In the genomic region with DNA sequence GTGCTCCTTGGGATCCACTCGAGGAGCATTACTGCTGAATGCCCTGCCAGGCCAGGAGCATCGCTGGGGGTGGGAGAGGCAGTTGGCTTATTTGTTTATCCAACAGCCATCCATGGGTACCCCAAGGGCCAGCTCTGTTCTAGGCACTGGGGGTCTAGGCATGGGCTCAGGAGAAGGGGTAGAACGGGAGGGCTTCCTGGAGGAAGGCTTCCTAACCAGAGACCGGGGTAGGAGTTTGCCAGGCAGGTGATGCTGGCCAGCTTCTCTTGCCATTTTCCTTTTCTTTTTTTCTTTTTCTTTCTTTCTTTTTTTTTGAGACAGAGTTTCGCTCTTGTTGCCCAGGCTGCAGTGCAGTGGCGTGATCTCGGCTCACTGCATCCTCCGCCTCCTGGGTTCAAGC, we compare ENCODE assay signal across 13 cellular contexts.
DNase-seq lines count a peak whose midpoint lies in the region; ATAC-seq and TF ChIP-seq lines count a peak whose summit lies in the region.
"Had no signal": no experiment of that assay in that cellular context is flagged by ENCODE, and none has a peak within 500 bp of the region (broad histone marks: within the 10 kb centered on the region; RNA-seq: fewer than 3 reads in every experiment).

No MANE protein-coding gene starts in this region.

- peaks cover 66% of the 10 kb centered on the region for H3K4me1 Mint-ChIP-seq in T-helper 2 cell treated with Interferon-gamma antibody and Interleukin-4, amounts not matched to agents 5 μg/mL and 100 μg/mL, for 36 hours (ENCODE audit: low read depth)

- DNase-seq in T-helper 2 cell treated with Interferon-gamma antibody and Interleukin-4, amounts not matched to agents 5 μg/mL and 100 μg/mL, for 36 hours (ENCODE audit: low spot score), result no peak
- DNase-seq in T-helper 2 cell, result no peak
- DNase-seq in effector memory CD4-positive, alpha-beta T cell, result no peak
- DNase-seq in sigmoid colon, result no peak
- DNase-seq in AG08395 (ENCODE audit: low spot score), result no peak
- DNase-seq in NCI-H146 treated with DMSO at 0.1 percent for 48 hours (lab: John Stamatoyannopoulos, UW; ENCODE audit: unreplicated experiment), result no peak
- DNase-seq: HCEC 1CT; NCI-H146; NCI-H82; stimulated activated CD4-positive, alpha-beta T cell treated with anti-CD3 and anti-CD28 coated beads, Interleukin-2, amount 100 ng/mL, for 24 hours had no signal

- no peaks in the 10 kb centered on the region for H3K27me3 Mint-ChIP-seq in T-helper 2 cell treated with Interferon-gamma antibody and Interleukin-4, amounts not matched to agents 5 μg/mL and 100 μg/mL, for 36 hours (ENCODE audit: low read depth)

- H3K27ac ChIP-seq in HUES6 (ENCODE audit: low read depth, low read length) (peak overlapping the region; percentile 33; the same call in 1 of the 2 replicates), sigmoid colon (peak overlapping the region; percentile 95 to 99 (median 99))
- peak overlapping the region; percentile 56 for H3K27ac ChIP-seq in effector memory CD4-positive, alpha-beta T cell (ENCODE audit: insufficient read depth, low read length, poor library complexity, severe bottlenecking)
- H3K27ac ChIP-seq: foreskin keratinocyte had no signal

- intact Hi-C loops in sigmoid colon (cut with DNase I), result no loop called here

- H3K4me3 ChIP-seq in HUES6 (ENCODE audit: low read depth, low read length) (no peak overlapping the region), sigmoid colon (no peak overlapping the region)
- H3K4me3 ChIP-seq in effector memory CD4-positive, alpha-beta T cell (ENCODE audit: insufficient read depth, low read depth, low read length, poor library complexity, severe bottlenecking), result no peak overlapping the region

- H3K27ac Mint-ChIP-seq in T-helper 2 cell treated with Interferon-gamma antibody and Interleukin-4, amounts not matched to agents 5 μg/mL and 100 μg/mL, for 36 hours, result peak overlapping the region; percentile 83

- H3K9ac ChIP-seq in HUES6 (ENCODE audit: low read length), result no peak overlapping the region

- no peaks in the 10 kb centered on the region for H3K9me3 Mint-ChIP-seq in T-helper 2 cell treated with Interferon-gamma antibody and Interleukin-4, amounts not matched to agents 5 μg/mL and 100 μg/mL, for 36 hours

- peak overlapping the region; percentile 78 for H3K4me3 Mint-ChIP-seq in T-helper 2 cell treated with Interferon-gamma antibody and Interleukin-4, amounts not matched to agents 5 μg/mL and 100 μg/mL, for 36 hours

- no peak for TF ChIP-seq POLR2A in sigmoid colon (IDR thresholded peaks at IDR 0.05)

- no peak for TF ChIP-seq EP300 in sigmoid colon (IDR thresholded peaks at IDR 0.05)

- no peak for TF ChIP-seq CTCF in sigmoid colon (IDR thresholded peaks at IDR 0.05)

- 84 to 92% methylated on average over 8 of the region's 8 CpGs for WGBS in sigmoid colon, 2 donors

- 0 out of 2 replicates have a peak, but pooled peaks cover 3% of the 10 kb centered on the region for H3K36me3 ChIP-seq in HUES6 (ENCODE audit: control insufficient read depth, insufficient read depth, low read length)
- H3K36me3 ChIP-seq in effector memory CD4-positive, alpha-beta T cell (ENCODE audit: control insufficient read depth, insufficient read depth, low read length), result no peaks in the 10 kb centered on the region
- no peaks in the 10 kb centered on the region for H3K36me3 ChIP-seq in sigmoid colon

- H3K27me3 ChIP-seq in HUES6 (ENCODE audit: control insufficient read depth, insufficient read depth, low read length), result no peaks in the 10 kb centered on the region
- no peaks in the 10 kb centered on the region for H3K27me3 ChIP-seq in effector memory CD4-positive, alpha-beta T cell (replicated peaks; ENCODE audit: control insufficient read depth, insufficient read depth, low read length, poor library complexity, severe bottlenecking)
- H3K27me3 ChIP-seq in sigmoid colon, result no peaks in the 10 kb centered on the region
- H3K27me3 ChIP-seq: foreskin keratinocyte had no signal

- H3K9me3 ChIP-seq in HUES6 (ENCODE audit: control insufficient read depth, insufficient read depth, low read depth, low read length) (no peaks in the 10 kb centered on the region), sigmoid colon (no peaks in the 10 kb centered on the region)
- no peaks in the 10 kb centered on the region for H3K9me3 ChIP-seq in effector memory CD4-positive, alpha-beta T cell (ENCODE audit: control insufficient read depth, low read length)

- peaks cover 48% of the 10 kb centered on the region for H3K36me3 Mint-ChIP-seq in T-helper 2 cell treated with Interferon-gamma antibody and Interleukin-4, amounts not matched to agents 5 μg/mL and 100 μg/mL, for 36 hours (ENCODE audit: low read depth)

- no peak for ATAC-seq in HG03159 (IDR thresholded peaks at IDR 0.05; ENCODE audit: unreplicated experiment)

- H3K4me1 ChIP-seq in HUES6 (ENCODE audit: control insufficient read depth, insufficient read depth, low read length) (peaks cover 82% of the 10 kb centered on the region), sigmoid colon (peaks cover 0 to 100% (median 100%) of the 10 kb centered on the region in 4 donors)
- peaks cover 88% of the 10 kb centered on the region for H3K4me1 ChIP-seq in effector memory CD4-positive, alpha-beta T cell (ENCODE audit: control insufficient read depth, insufficient read depth, low read length, poor library complexity, severe bottlenecking)

Comparison
In these comparisons a context has a peak if more than half of its experiments do, and no peak if none do; other contexts are left out.
1. H3K27ac ChIP-seq: peak in every context shown above with its lines; median percentile 99 in sigmoid colon; 56 in effector memory CD4-positive, alpha-beta T cell; 33 in HUES6.